Comparison of ENCODE assay signal across 29 cellular contexts in genomic region chr2:100535850-100536249, GRCh38.
"Had no signal": no experiment of that assay in that cellular context is flagged by ENCODE, and none has a peak within 500 bp of the region (broad histone marks: within the 10 kb centered on the region; RNA-seq: fewer than 3 reads in every experiment).

No MANE protein-coding gene starts in this region.

- H3K27me3 Mint-ChIP-seq: activated CD4-positive, alpha-beta memory T cell treated with anti-CD3 and anti-CD28 coated beads for 36 hours; activated CD4-positive, alpha-beta T cell treated with anti-CD3 and anti-CD28 coated beads for 36 hours; activated CD4-positive, alpha-beta T cell treated with anti-CD3 and anti-CD28 coated beads, Interleukin-2, amount 10 ng/mL, durations not matched to agents 24 days and 14 days; activated naive CD8-positive, alpha-beta T cell; T-helper 17 cell had no signal

- H3K4me1 Mint-ChIP-seq: activated CD4-positive, alpha-beta T cell treated with anti-CD3 and anti-CD28 coated beads for 36 hours; activated CD4-positive, alpha-beta T cell treated with anti-CD3 and anti-CD28 coated beads, Interleukin-2, amount 10 ng/mL, durations not matched to agents 24 days and 14 days; central memory CD8-positive, alpha-beta T cell; T-helper 17 cell had no signal

- H3K9me3 Mint-ChIP-seq: activated CD4-positive, alpha-beta memory T cell treated with anti-CD3 and anti-CD28 coated beads for 36 hours; activated T-cell treated with anti-CD3 and anti-CD28 coated beads, Interleukin-2, amount 50 U/mL, for 24 hours; central memory CD8-positive, alpha-beta T cell had no signal

- H3K36me3 ChIP-seq: brain microvascular endothelial cell, esophagus muscularis mucosa, gastroesophageal sphincter had no signal

- H3K36me3 Mint-ChIP-seq: activated CD4-positive, alpha-beta memory T cell treated with anti-CD3 and anti-CD28 coated beads for 36 hours; activated naive CD8-positive, alpha-beta T cell had no signal

- H3K27ac Mint-ChIP-seq: activated CD4-positive, alpha-beta memory T cell treated with anti-CD3 and anti-CD28 coated beads for 36 hours; activated CD4-positive, alpha-beta T cell treated with anti-CD3 and anti-CD28 coated beads for 36 hours; activated CD4-positive, alpha-beta T cell treated with anti-CD3 and anti-CD28 coated beads, Interleukin-2, amount 10 ng/mL, durations not matched to agents 24 days and 14 days; activated naive CD8-positive, alpha-beta T cell; activated T-cell treated with anti-CD3 and anti-CD28 coated beads, Interleukin-2, amount 50 U/mL, for 24 hours; activated T-cell treated with anti-CD3 and anti-CD28 coated beads, Interleukin-2, amount 50 U/mL, for 72 hours; effector memory CD8-positive, alpha-beta T cell; T-helper 17 cell; T-helper 2 cell treated with Interferon-gamma antibody and Interleukin-4, amounts not matched to agents 5 μg/mL and 100 μg/mL, for 36 hours had no signal

- H3K27ac ChIP-seq: brain microvascular endothelial cell, coronary artery, esophagus muscularis mucosa, gastroesophageal sphincter had no signal

- H3K27me3 ChIP-seq: brain microvascular endothelial cell, esophagus muscularis mucosa, gastroesophageal sphincter had no signal

- H3K9me3 ChIP-seq: esophagus muscularis mucosa, gastroesophageal sphincter had no signal

- H3K4me1 ChIP-seq: esophagus muscularis mucosa, gastroesophageal sphincter had no signal

- H3K4me3 ChIP-seq: coronary artery, esophagus muscularis mucosa, gastroesophageal sphincter had no signal

- H3K4me3 Mint-ChIP-seq: activated CD4-positive, alpha-beta memory T cell treated with anti-CD3 and anti-CD28 coated beads for 36 hours; activated CD4-positive, alpha-beta T cell treated with anti-CD3 and anti-CD28 coated beads for 36 hours; activated CD4-positive, alpha-beta T cell treated with anti-CD3 and anti-CD28 coated beads, Interleukin-2, amount 10 ng/mL, durations not matched to agents 24 days and 14 days; activated naive CD8-positive, alpha-beta T cell; activated T-cell treated with anti-CD3 and anti-CD28 coated beads, Interleukin-2, amount 50 U/mL, for 24 hours; activated T-cell treated with anti-CD3 and anti-CD28 coated beads, Interleukin-2, amount 50 U/mL, for 72 hours; central memory CD8-positive, alpha-beta T cell; effector memory CD8-positive, alpha-beta T cell; T-helper 17 cell; T-helper 2 cell treated with Interferon-gamma antibody and Interleukin-4, amounts not matched to agents 5 μg/mL and 100 μg/mL, for 36 hours had no signal

- DNase-seq: activated CD4-positive, alpha-beta memory T cell treated with anti-CD3 and anti-CD28 coated beads for 36 hours; activated CD4-positive, alpha-beta T cell treated with anti-CD3 and anti-CD28 coated beads for 36 hours; activated CD4-positive, alpha-beta T cell treated with anti-CD3 and anti-CD28 coated beads, Interleukin-2, amount 10 ng/mL, durations not matched to agents 24 days and 14 days; activated CD4-positive, CD25-positive, alpha-beta regulatory T cell; activated CD4-positive, CD25-positive, alpha-beta regulatory T cell treated with anti-CD3 and anti-CD28 coated beads, Interleukin-2, amount 50 U/mL, for 72 hours; activated CD8-positive, alpha-beta memory T cell treated with anti-CD3 and anti-CD28 coated beads, Interleukin-2, amount 50 U/mL, for 48 hours; activated gamma-delta T cell; activated naive CD4-positive, alpha-beta T cell; activated naive CD4-positive, alpha-beta T cell treated with anti-CD3 and anti-CD28 coated beads, Interleukin-2, amount 50 U/mL, for 16 hours; activated T-cell treated with anti-CD3 and anti-CD28 coated beads for 4 hours; activated T-cell treated with anti-CD3 and anti-CD28 coated beads, Interleukin-2, amount 50 U/mL, for 24 hours; activated T-cell treated with anti-CD3 and anti-CD28 coated beads, Interleukin-2, amount 50 U/mL, for 72 hours; amniotic stem cell; anterior cingulate cortex; brain microvascular endothelial cell; dermis blood vessel endothelial cell; effector CD4-positive, alpha-beta T cell; effector memory CD8-positive, alpha-beta T cell; erythroblast; foreskin melanocyte; T-helper 1 cell; T-helper 17 cell; T1000 had no signal
